ENCODE assay signal across 8 cellular contexts in the genomic region with DNA sequence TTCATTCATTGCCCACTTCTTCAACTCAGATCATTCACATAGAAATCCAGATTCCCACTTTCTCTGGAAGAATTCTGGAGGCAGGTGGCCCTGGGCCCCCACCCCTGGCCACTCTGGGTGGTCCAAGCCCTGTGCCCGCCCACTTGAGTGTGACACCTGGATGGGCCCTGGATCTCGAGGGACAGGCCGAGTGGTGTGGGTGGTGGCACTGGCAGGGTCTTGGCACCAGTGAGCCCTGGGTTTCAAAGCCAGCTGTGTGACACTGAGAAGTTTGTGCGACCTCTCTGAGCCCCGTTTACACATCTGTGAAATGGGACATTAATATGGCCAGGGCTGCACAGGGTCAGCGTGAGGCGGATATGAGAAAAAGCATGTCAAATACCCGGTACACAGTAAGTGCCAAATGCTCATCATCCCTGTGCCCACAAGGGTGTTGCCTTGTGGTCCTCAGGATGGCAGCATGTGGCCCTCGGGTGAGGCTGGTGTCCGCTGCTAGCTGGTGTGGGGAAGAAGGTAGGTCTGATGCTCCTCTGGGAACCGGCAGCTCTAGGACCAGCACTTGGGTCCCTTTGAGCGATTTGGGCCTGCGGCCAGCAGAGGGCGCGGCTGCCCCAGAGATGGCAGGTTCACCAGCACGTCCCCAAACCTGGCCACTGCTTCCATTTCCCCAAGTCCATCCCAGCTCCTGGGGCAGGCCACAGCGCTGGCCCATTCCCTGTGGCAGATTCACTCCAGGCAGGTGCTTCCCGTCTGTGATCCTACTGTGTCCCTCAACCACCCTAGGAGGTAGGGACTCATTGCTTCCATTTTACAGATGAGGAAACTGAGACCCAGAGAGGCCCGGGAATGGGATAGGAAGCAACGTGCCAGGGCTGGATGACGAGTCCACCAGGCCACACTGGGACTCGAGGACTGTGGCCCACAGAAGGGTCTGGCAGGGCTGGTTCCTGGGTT. TPM values are rescaled to one million over a fixed set of nuclear protein-coding genes. Genes with fewer than 3 reads are reported as not detected.
DNase-seq lines count a peak whose midpoint lies in the region; ATAC-seq, FAIRE-seq and TF ChIP-seq lines count a peak whose summit lies in the region.

No MANE protein-coding gene starts in this region.

- peaks cover 0 to 18% (median 2%) of the 10 kb centered on the region in 4 donors for H3K4me1 Mint-ChIP-seq in CD4-positive, CD25-positive, alpha-beta regulatory T cell
- peaks cover 20% of the 10 kb centered on the region for H3K4me1 Mint-ChIP-seq in chondrocyte (ENCODE audit: low read depth)

- peaks cover 24% of the 10 kb centered on the region for H3K79me2 ChIP-seq in HepG2 (ENCODE audit: insufficient read depth, low read length)

- H3K27ac Mint-ChIP-seq in CD4-positive, CD25-positive, alpha-beta regulatory T cell = no peak overlapping the region
- H3K27ac Mint-ChIP-seq in chondrocyte (ENCODE audit: unreplicated experiment) = no peak overlapping the region

- H3K27ac ChIP-seq in CD4-positive, CD25-positive, alpha-beta regulatory T cell (ENCODE audit: insufficient read depth, low read length, poor library complexity, severe bottlenecking) = no peak overlapping the region
- no peak overlapping the region for H3K27ac ChIP-seq in HepG2 (ENCODE audit: extremely low read length, insufficient read depth, low read length)

- intact Hi-C loops in HepG2 (cut with micrococcal nuclease; ENCODE audit: unreplicated experiment) = loop anchor here (1.0 to 10.0 kb wide), 3 partner anchors 88 to 132 kb away; no protein-coding TSS in a partner anchor

- POLR2A ChIA-PET in HepG2 (lab: Yijun Ruan, JAX) = interaction anchor here (0.8 to 1.3 kb wide), 5 partner anchors 9 to 88 kb away, joined by 3 to 8 read pairs (median 4); no protein-coding TSS in a partner anchor

- FAIRE-seq in HepG2 (lab: Jason Lieb, UNC) = peak; percentile 66

- peaks cover 37% of the 10 kb centered on the region for H4K20me1 ChIP-seq in HepG2 (ENCODE audit: insufficient read depth, low read length)

- H3K27me3 Mint-ChIP-seq in CD4-positive, CD25-positive, alpha-beta regulatory T cell = no peaks in the 10 kb centered on the region
- H3K27me3 Mint-ChIP-seq in chondrocyte (ENCODE audit: low read depth) = no peaks in the 10 kb centered on the region

- no TSS peak for BruUV-seq in HepG2 (replicated peaks; lab: Mats Ljungman, UMichigan)

- H3K36me3 Mint-ChIP-seq in CD4-positive, CD25-positive, alpha-beta regulatory T cell = no peaks in the 10 kb centered on the region
- H3K36me3 Mint-ChIP-seq in chondrocyte (ENCODE audit: low read depth) = peaks cover 6% of the 10 kb centered on the region

- no peak overlapping the region for H3K9ac ChIP-seq in HepG2 (ENCODE audit: insufficient read depth, low read depth, low read length)

- no peaks in the 10 kb centered on the region for H3K9me3 ChIP-seq in CD4-positive, CD25-positive, alpha-beta regulatory T cell (ENCODE audit: control insufficient read depth in 2 of 2, low read length in 2 of 2)
- no peaks in the 10 kb centered on the region for H3K9me3 ChIP-seq in HepG2 (ENCODE audit: low read length)

- no peaks in the 10 kb centered on the region for H3K36me3 ChIP-seq in CD4-positive, CD25-positive, alpha-beta regulatory T cell (ENCODE audit: control insufficient read depth, insufficient read depth, low read length)
- H3K36me3 ChIP-seq in HepG2 (replicated peaks in 1 of 2; ENCODE audit: control insufficient read depth in 1 of 2, insufficient read depth in 2 of 2, low read length in 2 of 2) = peaks cover 43 to 62% of the 10 kb centered on the region in 2 experiments

- H3K9me3 Mint-ChIP-seq in CD4-positive, CD25-positive, alpha-beta regulatory T cell = no peaks in the 10 kb centered on the region
- H3K9me3 Mint-ChIP-seq in chondrocyte (ENCODE audit: low read depth) = no peaks in the 10 kb centered on the region

- CTCF ChIA-PET in HepG2 (lab: Yijun Ruan, JAX; ENCODE audit: low intra/inter-chr PET ratio, low total read pairs) = interaction anchor here (1.0 to 5.5 kb wide), 5 partner anchors 29 to 528 kb away, joined by 3 to 53 read pairs (median 25); no protein-coding TSS in a partner anchor

- no peak overlapping the region; the same call in 1 of the 2 replicates for H3K4me2 ChIP-seq in HepG2 (ENCODE audit: low read depth, low read length)

- in situ Hi-C loops in HepG2 (cut with HindIII; ENCODE audit: extremely low pct_ligation_motif_present, low pct_unique_long_range_greater_than_20kb) = loop anchor here (5.0 to 25.0 kb wide), 2 partner anchors 86 to 231 kb away; a partner anchor contains a TSS

- peak; percentile 37 to 74 (median 56) for DNase-seq in CD4-positive, CD25-positive, alpha-beta regulatory T cell
- peak; percentile 13 for DNase-seq in GOT3 (lab: John Stamatoyannopoulos, UW)
- DNase-seq in NCI-H460 (ENCODE audit: extremely low read depth, low read depth) = peak; percentile 61
- peak; percentile 87 for DNase-seq in activated CD4-positive, alpha-beta T cell treated with anti-CD3 and anti-CD28 coated beads for 48 hours
- DNase-seq in chondrocyte (ENCODE audit: low spot score) = no peak
- peak; percentile 70 for DNase-seq in HepG2 (ENCODE audit: low spot score)
- DNase-seq in stimulated activated CD4-positive, alpha-beta T cell treated with anti-CD3 and anti-CD28 coated beads, Interleukin-4, amount 100 ng/mL, for 4 hours = peak; percentile 62 to 76

- peak in 1 of 2 experiments; percentile 20; a peak in 1 of 4 replicates for TF ChIP-seq POLR2A in HepG2 (IDR thresholded peaks at IDR 0.05; ENCODE audit: insufficient read depth in 1 of 2, low read depth in 2 of 2, low read length in 2 of 2)

- no peak overlapping the region for H2AFZ ChIP-seq in HepG2 (ENCODE audit: low read length)

- peaks cover 16% of the 10 kb centered on the region for H3K4me1 ChIP-seq in CD4-positive, CD25-positive, alpha-beta regulatory T cell (ENCODE audit: control insufficient read depth, insufficient read depth, low read length, poor library complexity, severe bottlenecking)
- peaks cover 43% of the 10 kb centered on the region for H3K4me1 ChIP-seq in HepG2 (ENCODE audit: insufficient read depth, low read length)

- H3K4me3 ChIP-seq in CD4-positive, CD25-positive, alpha-beta regulatory T cell (ENCODE audit: low read depth, low read length) = no peak overlapping the region
- no peak overlapping the region for H3K4me3 ChIP-seq in HepG2 (replicated peaks in 1 of 3; ENCODE audit: insufficient read depth in 1 of 3, low read depth in 2 of 3, low read length in 3 of 3)

- no peak overlapping the region for H3K4me3 Mint-ChIP-seq in CD4-positive, CD25-positive, alpha-beta regulatory T cell
- no peak overlapping the region for H3K4me3 Mint-ChIP-seq in chondrocyte (ENCODE audit: unreplicated experiment)

- TF ChIP-seq CTCF in chondrocyte (IDR thresholded peaks at IDR 0.05) (peak; percentile 92), HepG2 (CRISPR knock-in tag; IDR thresholded peaks at IDR 0.05) (peak; percentile 98)

- TF ChIP-seq RAD21 in HepG2 (CRISPR knock-in tag; IDR thresholded peaks at IDR 0.05) = peak; percentile 98

- H3K27me3 ChIP-seq in CD4-positive, CD25-positive, alpha-beta regulatory T cell (ENCODE audit: control insufficient read depth, insufficient read depth, low read length) = no peaks in the 10 kb centered on the region
- no peaks in the 10 kb centered on the region; a peak in 1 of 5 replicates for H3K27me3 ChIP-seq in HepG2 (ENCODE audit: control insufficient read depth in 1 of 2, insufficient read depth in 2 of 2, low read length in 2 of 2)

- peak; percentile 37 to 43 for ATAC-seq in CD4-positive, CD25-positive, alpha-beta regulatory T cell (ENCODE audit: low read depth in 2 of 2)
- peak; percentile 19 for ATAC-seq in HepG2
- no peak for ATAC-seq in HG02623 (IDR thresholded peaks at IDR 0.05; ENCODE audit: unreplicated experiment)

- TF ChIP-seq EP300 in HepG2 (IDR thresholded peaks at IDR 0.05; ENCODE audit: low read depth in 2 of 2, low read length in 2 of 2) (no peak), HepG2 (CRISPR knock-in tag; IDR thresholded peaks at IDR 0.05; ENCODE audit: borderline replicate concordance) (no peak)

- 66% methylated on average over 21 of the region's 22 CpGs for WGBS in HepG2 (ENCODE audit: low lambda C conversion rate)

RNA-seq across cellular contexts. Expression of a gene that starts 3.6 kb away (rescaled TPM):
- 0.72 TPM for total RNA-seq in CD4-positive, CD25-positive, alpha-beta regulatory T cell
- under 1 TPM in 1 of 4 donors, not detected in 3; 0.29 TPM for polyA plus RNA-seq in CD4-positive, CD25-positive, alpha-beta regulatory T cell
- 53.5 and 57.5 TPM in 2 replicates for total RNA-seq in NCI-H460 (2014; rRNA removed; shearing (Covaris generic))
- polyA plus RNA-seq in NCI-H460 (2014; cell fraction: nucleus; rRNA removed) = 91.0 and 109 TPM in 2 replicates
- 1.3 to 2.8 TPM (median 2.5 TPM) in 3 replicates for total RNA-seq in chondrocyte
- total RNA-seq in HepG2 (2016; rRNA removed; fragmentation: Illumina TruSeq; extraction: Trizol) = 18.1 and 27.1 TPM in 2 replicates
- 11.4 and 11.5 TPM in 2 replicates for total RNA-seq in HepG2 (2016; cell fraction: cytosol; rRNA removed; fragmentation: Illumina TruSeq; extraction: Trizol; ENCODE audit: low read depth)
- 18.2 and 24.7 TPM in 2 replicates for total RNA-seq in HepG2 (2016; cell fraction: insoluble cytoplasmic fraction; rRNA removed; fragmentation: Illumina TruSeq; extraction: Trizol)
- total RNA-seq in HepG2 (2016; cell fraction: membrane; rRNA removed; fragmentation: Illumina TruSeq; extraction: Trizol) = 21.9 and 22.1 TPM in 2 replicates
- total RNA-seq in HepG2 (2016; cell fraction: nucleus; rRNA removed; fragmentation: Illumina TruSeq; extraction: Trizol) = 32.7 and 36.4 TPM in 2 replicates
- 20.5 and 26.5 TPM in 2 replicates for polyA plus RNA-seq in HepG2 (2011; rRNA removed)
- 14.6 and 23.2 TPM in 2 replicates for polyA plus RNA-seq in HepG2 (2011; cell fraction: cytosol; rRNA removed)
- polyA plus RNA-seq in HepG2 (2011; cell fraction: nucleus; rRNA removed) = 50.0 and 59.1 TPM in 2 replicates
- polyA plus RNA-seq in HepG2 (2012) = 20.8 and 24.1 TPM in 2 replicates
- 5.0 and 5.2 TPM in 2 replicates for polyA plus RNA-seq in HepG2 (2016; cell fraction: cytosol; fragmentation: Illumina TruSeq; extraction: Trizol; ENCODE audit: low read depth)
- polyA plus RNA-seq in HepG2 (2016; cell fraction: insoluble cytoplasmic fraction; fragmentation: Illumina TruSeq; extraction: Trizol; ENCODE audit: low read depth) = 24.2 and 30.6 TPM in 2 replicates
- polyA plus RNA-seq in HepG2 (2016; cell fraction: membrane; fragmentation: Illumina TruSeq; extraction: Trizol; ENCODE audit: low read depth) = 6.9 and 8.0 TPM in 2 replicates
- polyA plus RNA-seq in HepG2 (2016; cell fraction: nucleus; fragmentation: Illumina TruSeq; extraction: Trizol; ENCODE audit: insufficient read depth, low read depth) = 47.7 and 49.4 TPM in 2 replicates
- 5.0 and 29.3 TPM in 2 replicates for polyA minus RNA-seq in HepG2 (2011; rRNA and poly(A)+ RNA removed; ENCODE audit: low replicate concordance)
- polyA minus RNA-seq in HepG2 (2011; cell fraction: cytosol; rRNA and poly(A)+ RNA removed) = 11.4 and 16.2 TPM in 2 replicates
- 49.3 and 51.1 TPM in 2 replicates for polyA minus RNA-seq in HepG2 (2011; cell fraction: nucleus; rRNA and poly(A)+ RNA removed)

RNA-seq across cellular contexts. Expression of a gene that starts 11.4 kb away (rescaled TPM):
- total RNA-seq in CD4-positive, CD25-positive, alpha-beta regulatory T cell = not detected
- not detected for polyA plus RNA-seq in CD4-positive, CD25-positive, alpha-beta regulatory T cell
- total RNA-seq in NCI-H460 (2014; rRNA removed; shearing (Covaris generic)) = 1.1 and 1.8 TPM in 2 replicates
- 9.1 and 11.6 TPM in 2 replicates for polyA plus RNA-seq in NCI-H460 (2014; cell fraction: nucleus; rRNA removed)
- total RNA-seq in chondrocyte = 0.40 to 0.72 TPM (median 0.58 TPM) in 3 replicates
- total RNA-seq in HepG2 (2016; rRNA removed; fragmentation: Illumina TruSeq; extraction: Trizol) = 0.49 TPM in 1 of 2 replicates, not detected in the other
- total RNA-seq in HepG2 (2016; cell fraction: cytosol; rRNA removed; fragmentation: Illumina TruSeq; extraction: Trizol; ENCODE audit: low read depth) = not detected in 2 replicates
- total RNA-seq in HepG2 (2016; cell fraction: insoluble cytoplasmic fraction; rRNA removed; fragmentation: Illumina TruSeq; extraction: Trizol) = not detected in 2 replicates
- not detected in 2 replicates for total RNA-seq in HepG2 (2016; cell fraction: membrane; rRNA removed; fragmentation: Illumina TruSeq; extraction: Trizol)
- not detected in 2 replicates for total RNA-seq in HepG2 (2016; cell fraction: nucleus; rRNA removed; fragmentation: Illumina TruSeq; extraction: Trizol)
- 0.21 TPM in 1 of 2 replicates, not detected in the other for polyA plus RNA-seq in HepG2 (2011; rRNA removed)
- polyA plus RNA-seq in HepG2 (2011; cell fraction: cytosol; rRNA removed) = 0.05 TPM in 1 of 2 replicates, not detected in the other
- 0.77 and 1.2 TPM in 2 replicates for polyA plus RNA-seq in HepG2 (2011; cell fraction: nucleus; rRNA removed)
- polyA plus RNA-seq in HepG2 (2012) = not detected in 2 replicates
- polyA plus RNA-seq in HepG2 (2016; cell fraction: cytosol; fragmentation: Illumina TruSeq; extraction: Trizol; ENCODE audit: low read depth) = not detected in 2 replicates
- polyA plus RNA-seq in HepG2 (2016; cell fraction: insoluble cytoplasmic fraction; fragmentation: Illumina TruSeq; extraction: Trizol; ENCODE audit: low read depth) = not detected in 2 replicates
- polyA plus RNA-seq in HepG2 (2016; cell fraction: membrane; fragmentation: Illumina TruSeq; extraction: Trizol; ENCODE audit: low read depth) = not detected in 2 replicates
- polyA plus RNA-seq in HepG2 (2016; cell fraction: nucleus; fragmentation: Illumina TruSeq; extraction: Trizol; ENCODE audit: insufficient read depth, low read depth) = not detected in 2 replicates
- 0.21 TPM in 1 of 2 replicates, not detected in the other for polyA minus RNA-seq in HepG2 (2011; rRNA and poly(A)+ RNA removed; ENCODE audit: low replicate concordance)
- polyA minus RNA-seq in HepG2 (2011; cell fraction: cytosol; rRNA and poly(A)+ RNA removed) = not detected in 2 replicates
- polyA minus RNA-seq in HepG2 (2011; cell fraction: nucleus; rRNA and poly(A)+ RNA removed) = 0.62 TPM in 1 of 2 replicates, not detected in the other

RNA-seq across cellular contexts. Expression of a gene that starts 57.7 kb away (rescaled TPM):
- 6.5 TPM for total RNA-seq in CD4-positive, CD25-positive, alpha-beta regulatory T cell
- 1 to 10 TPM; 1.9 to 3.0 (median 2.2) TPM for polyA plus RNA-seq in CD4-positive, CD25-positive, alpha-beta regulatory T cell
- total RNA-seq in NCI-H460 (2014; rRNA removed; shearing (Covaris generic)) = 0.95 and 1.6 TPM in 2 replicates
- 1.4 and 3.0 TPM in 2 replicates for polyA plus RNA-seq in NCI-H460 (2014; cell fraction: nucleus; rRNA removed)
- total RNA-seq in chondrocyte (2.9 to 4.4 TPM (median 3.1 TPM) in 3 replicates), HepG2 (2016; rRNA removed; fragmentation: Illumina TruSeq; extraction: Trizol) (2.8 and 4.0 TPM in 2 replicates)
- 0.79 and 0.91 TPM in 2 replicates for total RNA-seq in HepG2 (2016; cell fraction: cytosol; rRNA removed; fragmentation: Illumina TruSeq; extraction: Trizol; ENCODE audit: low read depth)
- 2.6 and 3.4 TPM in 2 replicates for total RNA-seq in HepG2 (2016; cell fraction: insoluble cytoplasmic fraction; rRNA removed; fragmentation: Illumina TruSeq; extraction: Trizol)
- total RNA-seq in HepG2 (2016; cell fraction: membrane; rRNA removed; fragmentation: Illumina TruSeq; extraction: Trizol) = 1.7 and 1.9 TPM in 2 replicates
- total RNA-seq in HepG2 (2016; cell fraction: nucleus; rRNA removed; fragmentation: Illumina TruSeq; extraction: Trizol) = 3.8 and 4.8 TPM in 2 replicates
- 1.8 and 2.0 TPM in 2 replicates for polyA plus RNA-seq in HepG2 (2011; rRNA removed)
- polyA plus RNA-seq in HepG2 (2011; cell fraction: cytosol; rRNA removed) = 1.4 and 1.5 TPM in 2 replicates
- 5.0 and 5.9 TPM in 2 replicates for polyA plus RNA-seq in HepG2 (2011; cell fraction: nucleus; rRNA removed)
- polyA plus RNA-seq in HepG2 (2012) = 1.5 and 2.0 TPM in 2 replicates
- 0.28 and 0.36 TPM in 2 replicates for polyA plus RNA-seq in HepG2 (2016; cell fraction: cytosol; fragmentation: Illumina TruSeq; extraction: Trizol; ENCODE audit: low read depth)
- polyA plus RNA-seq in HepG2 (2016; cell fraction: insoluble cytoplasmic fraction; fragmentation: Illumina TruSeq; extraction: Trizol; ENCODE audit: low read depth) = 3.1 and 3.6 TPM in 2 replicates
- 0.69 and 0.76 TPM in 2 replicates for polyA plus RNA-seq in HepG2 (2016; cell fraction: membrane; fragmentation: Illumina TruSeq; extraction: Trizol; ENCODE audit: low read depth)
- polyA plus RNA-seq in HepG2 (2016; cell fraction: nucleus; fragmentation: Illumina TruSeq; extraction: Trizol; ENCODE audit: insufficient read depth, low read depth) = 4.2 and 4.4 TPM in 2 replicates
- polyA minus RNA-seq in HepG2 (2011; rRNA and poly(A)+ RNA removed; ENCODE audit: low replicate concordance) = 1.8 and 5.1 TPM in 2 replicates
- 0.79 and 1.4 TPM in 2 replicates for polyA minus RNA-seq in HepG2 (2011; cell fraction: cytosol; rRNA and poly(A)+ RNA removed)
- 8.5 and 8.8 TPM in 2 replicates for polyA minus RNA-seq in HepG2 (2011; cell fraction: nucleus; rRNA and poly(A)+ RNA removed)
